ENCODE assay signal across 10 cellular contexts in genomic region chrX:56932106-56932505, GRCh38.
"Had no signal": no experiment of that assay in that cellular context is flagged by ENCODE, and none has a peak within 500 bp of the region (broad histone marks: within the 10 kb centered on the region; RNA-seq: fewer than 3 reads in every experiment).

No MANE protein-coding gene starts in this region.

- H3K27ac ChIP-seq: HL-60, KMS-11 had no signal

- FAIRE-seq: HepG2, HTR-8/SVneo, K562 had no signal

- ATAC-seq: K562 had no signal

- DNase-seq: IMR-90, Karpas-422, Kasumi-1, KBM-7, KG1 had no signal

- H3K4me2 ChIP-seq: KMS-11 had no signal

- H3K4me3 ChIP-seq: K562 had no signal

- H3K9ac ChIP-seq: KMS-11 had no signal
